Comparison of ENCODE assay signal across 21 cellular contexts in the genomic region with DNA sequence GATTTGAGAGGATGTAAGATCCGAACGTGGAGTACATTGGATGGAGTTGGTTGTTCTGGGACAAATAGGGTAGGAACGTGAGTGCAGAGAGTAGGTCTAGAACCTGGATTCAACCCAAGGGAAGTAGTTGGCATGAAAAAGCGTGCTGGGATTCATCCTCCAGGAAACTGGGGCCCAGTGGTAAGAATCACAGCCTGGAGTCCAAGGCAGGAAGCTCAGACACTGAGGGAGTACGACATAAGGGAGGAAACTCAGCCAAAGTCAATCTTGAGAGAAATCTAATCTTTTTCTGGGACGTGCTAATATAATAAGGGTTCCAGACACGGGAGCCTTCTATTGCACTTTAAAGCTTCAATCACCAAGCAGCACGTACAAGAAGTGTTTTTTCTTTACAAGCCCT. TPM values are rescaled to one million over a fixed set of nuclear protein-coding genes. Genes with fewer than 3 reads are reported as not detected.
"Had no signal": no experiment of that assay in that cellular context is flagged by ENCODE, and none has a peak within 500 bp of the region (broad histone marks: within the 10 kb centered on the region; RNA-seq: fewer than 3 reads in every experiment).

No MANE protein-coding gene starts in this region.

- ATAC-seq: activated T-helper 17 cell treated with anti-CD3 and anti-CD28 coated beads, Interleukin-2, amount 50 U/mL, for 72 hours; effector memory CD8-positive, alpha-beta T cell; left lobe of liver; mucosa of descending colon; naive thymus-derived CD8-positive, alpha-beta T cell; stimulated activated naive CD8-positive, alpha-beta T cell treated with anti-CD3 and anti-CD28 coated beads, Interleukin-15, amount 100 ng/mL, for 72 hours; upper lobe of right lung had no signal

- H3K79me2 ChIP-seq: hepatocyte had no signal

- H3K27ac Mint-ChIP-seq: activated T-helper 17 cell treated with anti-CD3 and anti-CD28 coated beads, Interleukin-2, amount 50 U/mL, for 72 hours; dendritic cell treated with granulocyte-macrophage colony-stimulating factor and Interleukin-4, amounts not matched to agents 40 ng/mL and 50 ng/mL, for 4 days; effector memory CD8-positive, alpha-beta T cell had no signal

- DNase-seq: activated CD4-positive, CD25-positive, alpha-beta regulatory T cell treated with anti-CD3 and anti-CD28 coated beads, Interleukin-2, amount 50 U/mL, for 72 hours; activated naive CD4-positive, alpha-beta T cell treated with Interleukin-2 at 50 U/mL for 16 hours; central memory CD4-positive, alpha-beta T cell; effector memory CD8-positive, alpha-beta T cell; islet precursor cell; mucosa of descending colon; naive thymus-derived CD8-positive, alpha-beta T cell; retina; stimulated activated naive CD8-positive, alpha-beta T cell treated with anti-CD3 and anti-CD28 coated beads, Interleukin-15, amount 100 ng/mL, for 72 hours; T1000; upper lobe of right lung had no signal

- H3K9me3 ChIP-seq: ascending aorta, mucosa of descending colon, neutrophil, thoracic aorta, upper lobe of right lung had no signal

- H3K27me3 ChIP-seq: ascending aorta, neutrophil, upper lobe of right lung had no signal

- H3K36me3 ChIP-seq: ascending aorta, neutrophil, thoracic aorta, upper lobe of right lung had no signal

- H3K9me3 Mint-ChIP-seq: activated T-helper 17 cell treated with anti-CD3 and anti-CD28 coated beads, Interleukin-2, amount 50 U/mL, for 72 hours; effector memory CD8-positive, alpha-beta T cell; stimulated activated naive CD8-positive, alpha-beta T cell treated with anti-CD3 and anti-CD28 coated beads, Interleukin-15, amount 100 ng/mL, for 72 hours had no signal

- H3K4me2 ChIP-seq: hepatocyte had no signal

- H3K4me3 Mint-ChIP-seq: activated T-helper 17 cell treated with anti-CD3 and anti-CD28 coated beads, Interleukin-2, amount 50 U/mL, for 72 hours; dendritic cell treated with granulocyte-macrophage colony-stimulating factor and Interleukin-4, amounts not matched to agents 40 ng/mL and 50 ng/mL, for 4 days; effector memory CD8-positive, alpha-beta T cell; naive thymus-derived CD8-positive, alpha-beta T cell; stimulated activated naive CD8-positive, alpha-beta T cell treated with anti-CD3 and anti-CD28 coated beads, Interleukin-15, amount 100 ng/mL, for 72 hours had no signal

- H3K27ac ChIP-seq: ascending aorta, hepatocyte, neutrophil, thoracic aorta, upper lobe of right lung had no signal

- H3K4me3 ChIP-seq: ascending aorta, hepatocyte, mucosa of descending colon, thoracic aorta, upper lobe of right lung had no signal

- H2AFZ ChIP-seq: hepatocyte had no signal

- H3K27me3 Mint-ChIP-seq: dendritic cell treated with granulocyte-macrophage colony-stimulating factor and Interleukin-4, amounts not matched to agents 40 ng/mL and 50 ng/mL, for 4 days; effector memory CD8-positive, alpha-beta T cell; naive thymus-derived CD8-positive, alpha-beta T cell; stimulated activated naive CD8-positive, alpha-beta T cell treated with anti-CD3 and anti-CD28 coated beads, Interleukin-15, amount 100 ng/mL, for 72 hours had no signal

RNA-seq across cellular contexts. Expression of a gene that starts 46.4 kb away (rescaled TPM):
- total RNA-seq: activated CD8-positive, alpha-beta memory T cell treated with anti-CD3 and anti-CD28 coated beads for 36 hours; activated T-helper 17 cell treated with anti-CD3 and anti-CD28 coated beads, Interleukin-2, amount 50 U/mL, for 72 hours; ascending aorta; epithelial cell of proximal tubule; hepatocyte; lung microvascular endothelial cell; naive thymus-derived CD8-positive, alpha-beta T cell had no signal
- polyA plus RNA-seq: hepatocyte; naive thymus-derived CD8-positive, alpha-beta T cell had no signal
